Comparison of ENCODE assay signal across 8 cellular contexts in the genomic region with DNA sequence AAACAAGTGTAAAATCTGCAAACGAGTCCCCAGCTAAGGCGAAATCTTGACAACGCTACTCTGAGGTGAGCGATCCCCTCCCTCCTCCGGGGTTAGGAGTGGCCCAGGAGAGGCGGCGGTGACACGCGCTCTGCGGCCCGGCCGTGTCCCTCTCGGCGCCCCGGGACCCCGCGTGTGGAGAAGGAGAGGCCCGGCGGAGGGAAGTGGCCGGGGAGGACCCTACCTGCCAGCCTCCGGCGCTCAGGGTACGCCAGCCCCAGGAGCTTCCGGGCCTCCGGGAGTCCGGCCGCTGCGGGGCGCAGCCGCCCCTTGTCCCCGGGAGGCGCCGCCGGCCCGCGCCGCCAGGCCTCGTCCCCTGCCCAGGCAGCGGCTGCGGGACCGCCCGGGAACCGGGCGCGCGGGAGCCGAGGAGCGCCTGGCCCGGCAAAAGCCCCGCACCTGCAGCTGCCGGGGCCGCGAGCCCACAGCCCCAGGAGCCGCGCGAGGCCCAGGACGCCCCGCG. TPM values are rescaled to one million over a fixed set of nuclear protein-coding genes. Genes with fewer than 3 reads are reported as not detected.
A peak's percentile ranks its signal among the peaks of the same experiment; 100 is the strongest.
DNase-seq lines count a peak whose midpoint lies in the region; ATAC-seq and TF ChIP-seq lines count a peak whose summit lies in the region.

No MANE protein-coding gene starts in this region.

- POLR2A ChIA-PET in CD8-positive, alpha-beta T cell (lab: Charles Lee), result interaction anchor here (0.6 to 3.1 kb wide), 5 partner anchors 43 to 245 kb away, joined by 3 to 42 read pairs (median 6); a partner anchor contains a TSS

- H3K4me3 Mint-ChIP-seq in CD8-positive, alpha-beta T cell, result peak overlapping the region; percentile 89
- H3K4me3 Mint-ChIP-seq in brain, result peak overlapping the region; percentile 89 to 96 (median 93)

- peak overlapping the region; percentile 93 for H3K4me2 ChIP-seq in skeletal muscle satellite cell (ENCODE audit: low read length)

- intact Hi-C loops in CD8-positive, alpha-beta T cell (cut with DNase I, micrococcal nuclease), result loop anchor here (1.0 to 5.0 kb wide), 7 partner anchors 49 to 1683 kb away; a partner anchor contains a TSS

- H3K9ac ChIP-seq in iPS-20b (ENCODE audit: low read depth, low read length) (peak overlapping the region; percentile 65), skeletal muscle satellite cell (ENCODE audit: low read depth, low read length) (peak overlapping the region; percentile 85)

- H3K27me3 Mint-ChIP-seq in CD8-positive, alpha-beta T cell (ENCODE audit: low read depth), result no peaks in the 10 kb centered on the region
- H3K27me3 Mint-ChIP-seq in brain, result peaks cover 4% of the 10 kb centered on the region

- peak overlapping the region; percentile 74 for H3K27ac Mint-ChIP-seq in CD8-positive, alpha-beta T cell
- peak overlapping the region; percentile 77 to 94 (median 87) for H3K27ac Mint-ChIP-seq in brain

- peak; percentile 1 to 60 (median 23) for DNase-seq in CD8-positive, alpha-beta T cell
- DNase-seq in T-helper 2 cell (peak in 4 of 5 experiments; percentile 12 to 60 (median 12)), NCI-H2029 treated with DMSO at 0.1 percent for 48 hours (lab: John Stamatoyannopoulos, UW) (no peak)

- peaks cover 18% of the 10 kb centered on the region for H3K4me1 ChIP-seq in CD8-positive, alpha-beta T cell (ENCODE audit: insufficient read depth, low read length)
- H3K4me1 ChIP-seq in iPS-20b (ENCODE audit: insufficient read depth, low read length) (peaks cover 8% of the 10 kb centered on the region; the same call in 1 of the 2 replicates), skeletal muscle satellite cell (ENCODE audit: control insufficient read depth, insufficient read depth, low read length) (peaks cover 17% of the 10 kb centered on the region)

- peak; percentile 13 for ATAC-seq in CD8-positive, alpha-beta T cell
- ATAC-seq in GM19372 (IDR thresholded peaks at IDR 0.05; ENCODE audit: low read depth, unreplicated experiment) (peak; percentile 22), HG03439 (IDR thresholded peaks at IDR 0.05; ENCODE audit: unreplicated experiment) (peak; percentile 37)

- no peak for TF ChIP-seq CTCF in CD8-positive, alpha-beta T cell (IDR thresholded peaks at IDR 0.05)
- TF ChIP-seq CTCF in brain (conservative IDR thresholded peaks at IDR 0.05), result no peak

- H3K4me1 Mint-ChIP-seq in CD8-positive, alpha-beta T cell (ENCODE audit: low read depth), result peaks cover 42% of the 10 kb centered on the region
- peaks cover 55% of the 10 kb centered on the region for H3K4me1 Mint-ChIP-seq in brain

- no peaks in the 10 kb centered on the region for H3K9me3 ChIP-seq in CD8-positive, alpha-beta T cell (ENCODE audit: low read length)
- H3K9me3 ChIP-seq in iPS-20b (ENCODE audit: insufficient read depth, low read depth, low read length), result no peaks in the 10 kb centered on the region
- no peaks in the 10 kb centered on the region for H3K9me3 ChIP-seq in skeletal muscle satellite cell (replicated peaks; ENCODE audit: low read length)

- peak overlapping the region; percentile 61 for H3K4me3 ChIP-seq in CD8-positive, alpha-beta T cell (ENCODE audit: low read depth, low read length)
- H3K4me3 ChIP-seq in iPS-20b (ENCODE audit: low read length) (peak overlapping the region; percentile 83), skeletal muscle satellite cell (ENCODE audit: low read length) (peak overlapping the region; percentile 94)

- peaks cover 9% of the 10 kb centered on the region for H3K36me3 Mint-ChIP-seq in CD8-positive, alpha-beta T cell
- H3K36me3 Mint-ChIP-seq in brain, result no peaks in the 10 kb centered on the region

- H3K9me3 Mint-ChIP-seq in CD8-positive, alpha-beta T cell, result no peaks in the 10 kb centered on the region
- H3K9me3 Mint-ChIP-seq in brain, result no peaks in the 10 kb centered on the region

- H3K27ac ChIP-seq in CD8-positive, alpha-beta T cell (ENCODE audit: low read depth, low read length), result peak overlapping the region; percentile 27
- no peak overlapping the region for H3K27ac ChIP-seq in iPS-20b (ENCODE audit: low read length)

- H3K36me3 ChIP-seq in CD8-positive, alpha-beta T cell (ENCODE audit: insufficient read depth, low read length), result no peaks in the 10 kb centered on the region
- H3K36me3 ChIP-seq in iPS-20b (ENCODE audit: insufficient read depth, low read depth, low read length) (no peaks in the 10 kb centered on the region), skeletal muscle satellite cell (ENCODE audit: insufficient read depth, low read length) (no peaks in the 10 kb centered on the region)

- CTCF ChIA-PET in CD8-positive, alpha-beta T cell (lab: Charles Lee), result interaction anchor here (1.0 to 2.6 kb wide), 6 partner anchors 21 to 303 kb away, joined by 3 to 10 read pairs (median 4); a partner anchor contains a TSS

- H3K27me3 ChIP-seq in CD8-positive, alpha-beta T cell (ENCODE audit: insufficient read depth, low read length), result no peaks in the 10 kb centered on the region
- H3K27me3 ChIP-seq in iPS-20b (ENCODE audit: insufficient read depth, low read length), result peaks cover 12% of the 10 kb centered on the region; the same call in 1 of the 2 replicates
- no peaks in the 10 kb centered on the region for H3K27me3 ChIP-seq in skeletal muscle satellite cell (ENCODE audit: control insufficient read depth, insufficient read depth, low read length)

RNA-seq across cellular contexts. Expression of a gene that starts 0.5 kb away (rescaled TPM):
- total RNA-seq in CD8-positive, alpha-beta T cell, result 1 to 10 TPM; 6.1 to 7.6 TPM
- polyA plus RNA-seq in brain (ENCODE audit: insufficient read depth, low read depth, low replicate concordance), result 2.9 TPM
- 15.9 and 16.0 TPM in 2 replicates for total RNA-seq in skeletal muscle satellite cell (2012; rRNA removed)

RNA-seq across cellular contexts. Expression of a gene that starts 49.8 kb away (rescaled TPM):
- 10 to 100 TPM; 49.0 to 50.7 TPM for total RNA-seq in CD8-positive, alpha-beta T cell
- 33.2 TPM for polyA plus RNA-seq in brain (ENCODE audit: insufficient read depth, low read depth, low replicate concordance)
- total RNA-seq in skeletal muscle satellite cell (2012; rRNA removed), result 29.4 and 33.6 TPM in 2 replicates
